Comparison of ENCODE assay signal across 9 cellular contexts in the genomic region with DNA sequence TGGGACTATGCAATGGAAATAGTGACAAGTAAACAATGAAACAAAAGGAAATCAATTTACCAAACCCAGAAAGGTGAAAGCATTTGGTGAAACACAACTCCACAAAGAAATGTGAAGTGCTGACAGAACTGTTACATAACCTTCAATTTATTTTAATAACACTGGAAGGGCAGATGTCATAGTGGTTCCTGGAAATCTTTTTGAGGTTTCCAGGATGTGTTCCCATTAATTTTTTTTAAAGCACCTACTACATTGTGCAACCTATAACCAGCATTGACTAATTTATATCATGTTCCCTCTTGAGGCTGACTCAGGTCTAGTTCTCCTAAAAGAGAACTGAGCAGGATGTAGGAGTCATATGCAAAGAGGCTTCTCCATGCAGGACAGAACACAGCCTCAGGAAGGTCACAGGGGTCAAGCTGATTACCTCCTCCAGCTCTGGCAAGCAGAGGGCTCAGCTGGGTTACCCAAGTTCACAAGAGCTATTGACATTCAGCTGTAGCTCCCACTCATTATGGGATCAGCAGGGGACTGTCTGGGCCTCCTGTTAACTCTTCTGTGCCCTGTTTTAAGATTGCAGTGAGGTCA.
DNase-seq lines count a peak whose midpoint lies in the region; ATAC-seq, FAIRE-seq and TF ChIP-seq lines count a peak whose summit lies in the region.
"Had no signal": no experiment of that assay in that cellular context is flagged by ENCODE, and none has a peak within 500 bp of the region (broad histone marks: within the 10 kb centered on the region; RNA-seq: fewer than 3 reads in every experiment).

No MANE protein-coding gene starts in this region.

- H3K27me3 ChIP-seq in GM12878 (replicated peaks in 1 of 2; ENCODE audit: control insufficient read depth in 2 of 2, insufficient read depth in 2 of 2, low read length in 1 of 2) = no peaks in the 10 kb centered on the region
- H3K27me3 ChIP-seq in right lobe of liver = no peaks in the 10 kb centered on the region

- no peak for TF ChIP-seq EP300 in GM12878 (IDR thresholded peaks at IDR 0.05; ENCODE audit: borderline replicate concordance in 1 of 2, control insufficient read depth in 1 of 2, low read depth in 2 of 2, low read length in 2 of 2)

- no peak overlapping the region for H3K9ac ChIP-seq in GM12878 (ENCODE audit: control insufficient read depth, insufficient read depth, low read length)

- in situ Hi-C loops in KBM-7 (cut with MboI; ENCODE audit: low pct_unique_long_range_greater_than_20kb, low sequenced_read_pairs) = no loop called here
- in situ Hi-C loops in GM12878 (cut with MboI) = no loop called here

- H3K4me2 ChIP-seq in GM12878 (ENCODE audit: control insufficient read depth, insufficient read depth) = no peak overlapping the region

- CTCF ChIA-PET in GM12878 (lab: Yijun Ruan, JAX) = interaction anchor here (1.0 kb wide), 1 partner anchor 12 kb away, joined by 3 read pairs; no protein-coding TSS in a partner anchor

- no peak for TF ChIP-seq POLR2A in GM12878 (IDR thresholded peaks at IDR 0.05; ENCODE audit: low read depth, low read length)
- TF ChIP-seq POLR2A in right lobe of liver (IDR thresholded peaks at IDR 0.05) = no peak

- SMC1A ChIA-PET in GM12878 (lab: Charles Lee; ENCODE audit: uncharacterized antibody, unreplicated experiment) = no interaction called here

- no peaks in the 10 kb centered on the region for H3K79me2 ChIP-seq in GM12878 (ENCODE audit: control insufficient read depth, insufficient read depth, low read length)

- H2AFZ ChIP-seq in GM12878 (ENCODE audit: control insufficient read depth, low read depth, low read length) = no peak overlapping the region

- H3K4me3 ChIP-seq in GM12878 (no peak overlapping the region), right lobe of liver (no peak overlapping the region)

- TF ChIP-seq CTCF in GM12878 (IDR thresholded peaks at IDR 0.05 in 2 of 3, conservative IDR thresholded peaks at IDR 0.05 in 1 of 3; ENCODE audit: control insufficient read depth in 2 of 3, extremely low read depth in 1 of 3, insufficient read depth in 1 of 3, low read depth in 3 of 3, low read length in 3 of 3) = no peak
- TF ChIP-seq CTCF in right lobe of liver (IDR thresholded peaks at IDR 0.05) = no peak

- peak; percentile 51 for DNase-seq in Daoy (ENCODE audit: low read depth)
- peak; percentile 35 for DNase-seq in KBM-7
- no peak for DNase-seq in GM12878 (ENCODE audit: low read depth, low spot score)
- DNase-seq in right lobe of liver = peak; percentile 74 to 83 (median 81)
- no peak for DNase-seq in activated T-cell treated with anti-CD3 and anti-CD28 coated beads, Interleukin-2, amount 50 U/mL, for 1 hour
- no peak for DNase-seq in NCI-H526 treated with DMSO at 0.1 percent for 48 hours (lab: John Stamatoyannopoulos, UW)
- no peak for DNase-seq in activated CD8-positive, alpha-beta memory T cell treated with anti-CD3 and anti-CD28 coated beads for 24 hours

- RAD21 ChIA-PET in GM12878 (lab: Charles Lee; ENCODE audit: unreplicated experiment) = no interaction called here

- POLR2A ChIA-PET in GM12878 (lab: Charles Lee) = no interaction called here

- H3K27ac ChIP-seq in GM12878 (ENCODE audit: control insufficient read depth, insufficient read depth) (no peak overlapping the region), right lobe of liver (peak overlapping the region in 1 of 3 donors; percentile 30)

- no peaks in the 10 kb centered on the region for H3K4me1 ChIP-seq in GM12878 (ENCODE audit: control insufficient read depth, insufficient read depth, low read length)
- H3K4me1 ChIP-seq in right lobe of liver = peaks cover 0 to 23% (median 9%) of the 10 kb centered on the region in 4 donors

- ATAC-seq in GM12878 (no peak), right lobe of liver (peak; percentile 98 to 100 (median 98)), HG03196 (IDR thresholded peaks at IDR 0.05; ENCODE audit: unreplicated experiment) (no peak)

- no peaks in the 10 kb centered on the region for H3K36me3 ChIP-seq in GM12878 (ENCODE audit: control insufficient read depth in 2 of 2, insufficient read depth in 2 of 2, low read length in 1 of 2)
- no peaks in the 10 kb centered on the region for H3K36me3 ChIP-seq in right lobe of liver

- no peaks in the 10 kb centered on the region for H3K9me3 ChIP-seq in GM12878 (replicated peaks; ENCODE audit: control insufficient read depth, insufficient read depth, low read length)
- H3K9me3 ChIP-seq in right lobe of liver = no peaks in the 10 kb centered on the region

- no peak for TF ChIP-seq RAD21 in GM12878 (IDR thresholded peaks at IDR 0.05; ENCODE audit: insufficient read depth, low read depth, low read length)

- intact Hi-C loops in GM12878 (cut with micrococcal nuclease; ENCODE audit: unreplicated experiment) = no loop called here
- intact Hi-C loops in right lobe of liver (cut with DNase I) = no loop called here

- FAIRE-seq in GM12878 (lab: Jason Lieb, UNC) = peak; percentile 54
- FAIRE-seq: TTC549 had no signal

- H4K20me1 ChIP-seq in GM12878 (ENCODE audit: control insufficient read depth, insufficient read depth) = no peaks in the 10 kb centered on the region

- no TSS peak for BruUV-seq in GM12878 (replicated peaks; lab: Mats Ljungman, UMichigan)

TF ChIP-seq in GM12878, 131 proteins besides CTCF, POLR2A, EP300 and RAD21:
- TF ChIP-seq RUNX3 (IDR thresholded peaks at IDR 0.05; ENCODE audit: low read length) (peak; percentile 14; the same call in 1 of the 2 replicates), ZNF622 (IDR thresholded peaks at IDR 0.05) (no peak), EGR1 (IDR thresholded peaks at IDR 0.05; ENCODE audit: borderline replicate concordance in 1 of 2, low read depth in 2 of 2, low read length in 2 of 2) (no peak)

Comparison
In these comparisons a context has a peak if more than half of its experiments do, and no peak if none do; other contexts are left out.
1. DNase-seq: peak in Daoy (single experiment), KBM-7 (single experiment) and right lobe of liver (3 of 3); none in GM12878 (single experiment), activated T-cell treated with anti-CD3 and anti-CD28 coated beads, Interleukin-2, amount 50 U/mL, for 1 hour (single experiment), NCI-H526 treated with DMSO at 0.1 percent for 48 hours (single experiment) and activated CD8-positive, alpha-beta memory T cell treated with anti-CD3 and anti-CD28 coated beads for 24 hours (single experiment).
2. ATAC-seq: peak in right lobe of liver (4 of 4); none in GM12878 (single experiment) and HG03196 (single experiment).